Comparison of ENCODE assay signal across 9 cellular contexts in genomic region chr2:237315170-237315880, GRCh38.
A peak's percentile ranks its signal among the peaks of the same experiment; 100 is the strongest.
DNase-seq lines count a peak whose midpoint lies in the region; ATAC-seq and TF ChIP-seq lines count a peak whose summit lies in the region.
"Had no signal": no experiment of that assay in that cellular context is flagged by ENCODE, and none has a peak within 500 bp of the region (broad histone marks: within the 10 kb centered on the region; RNA-seq: fewer than 3 reads in every experiment).

No MANE protein-coding gene starts in this region.

- H3K4me3 Mint-ChIP-seq in natural killer cell treated with Interleukin-12 subunit alpha and Interleukin-12 subunit beta and Interleukin-15 and Interleukin-18, amount 100 ng/mL, for 72 hours: no peak overlapping the region
- no peak overlapping the region for H3K4me3 Mint-ChIP-seq in activated CD4-positive, alpha-beta T cell treated with anti-CD3 and anti-CD28 coated beads, Interleukin-2, amount 10 ng/mL, durations not matched to agents 7 days and 5 days

- ATAC-seq in esophagus mucosa: peak; percentile 41
- ATAC-seq in natural killer cell treated with Interleukin-12 subunit alpha and Interleukin-12 subunit beta and Interleukin-15 and Interleukin-18, amount 100 ng/mL, for 72 hours: no peak

- peaks cover 25% of the 10 kb centered on the region for H3K4me1 ChIP-seq in suprapubic skin

- 15% methylated on average over 14 of the region's 14 CpGs for WGBS in suprapubic skin

- DNase-seq in MG63 (peak; percentile 94), lung microvascular endothelial cell (ENCODE audit: low read depth in 2 of 2) (peak; percentile 74 to 86), suprapubic skin (ENCODE audit: low spot score in 2 of 2) (peak; percentile 85 to 90), NCI-H187 treated with DMSO at 0.1 percent for 48 hours (lab: John Stamatoyannopoulos, UW) (no peak), NCI-H2171 treated with DMSO at 0.1 percent for 48 hours (lab: John Stamatoyannopoulos, UW) (no peak)
- no peak for DNase-seq in natural killer cell treated with Interleukin-12 subunit alpha and Interleukin-12 subunit beta and Interleukin-15 and Interleukin-18, amount 100 ng/mL, for 72 hours (ENCODE audit: low spot score)
- no peak for DNase-seq in activated CD4-positive, alpha-beta T cell treated with anti-CD3 and anti-CD28 coated beads, Interleukin-2, amount 10 ng/mL, durations not matched to agents 7 days and 5 days
- DNase-seq: effector memory CD4-positive, alpha-beta T cell had no signal

- H3K9me3 Mint-ChIP-seq in natural killer cell treated with Interleukin-12 subunit alpha and Interleukin-12 subunit beta and Interleukin-15 and Interleukin-18, amount 100 ng/mL, for 72 hours: no peaks in the 10 kb centered on the region
- no peaks in the 10 kb centered on the region for H3K9me3 Mint-ChIP-seq in activated CD4-positive, alpha-beta T cell treated with anti-CD3 and anti-CD28 coated beads, Interleukin-2, amount 10 ng/mL, durations not matched to agents 7 days and 5 days

- H3K27me3 Mint-ChIP-seq in natural killer cell treated with Interleukin-12 subunit alpha and Interleukin-12 subunit beta and Interleukin-15 and Interleukin-18, amount 100 ng/mL, for 72 hours: peaks cover 24 to 39% of the 10 kb centered on the region in 2 donors
- no peaks in the 10 kb centered on the region for H3K27me3 Mint-ChIP-seq in activated CD4-positive, alpha-beta T cell treated with anti-CD3 and anti-CD28 coated beads, Interleukin-2, amount 10 ng/mL, durations not matched to agents 7 days and 5 days

- no peak overlapping the region for H3K27ac Mint-ChIP-seq in natural killer cell treated with Interleukin-12 subunit alpha and Interleukin-12 subunit beta and Interleukin-15 and Interleukin-18, amount 100 ng/mL, for 72 hours
- H3K27ac Mint-ChIP-seq in activated CD4-positive, alpha-beta T cell treated with anti-CD3 and anti-CD28 coated beads, Interleukin-2, amount 10 ng/mL, durations not matched to agents 7 days and 5 days: no peak overlapping the region

- peak in 1 of 2 donors; percentile 11 for TF ChIP-seq CTCF in suprapubic skin (IDR thresholded peaks at IDR 0.05)

- POLR2A ChIA-PET in activated CD4-positive, alpha-beta T cell treated with anti-CD3 and anti-CD28 coated beads, Interleukin-2, amount 10 ng/mL, durations not matched to agents 7 days and 5 days (lab: Charles Lee): no interaction called here

- H3K9me3 ChIP-seq in MG63 (no peaks in the 10 kb centered on the region), suprapubic skin (no peaks in the 10 kb centered on the region)

- TF ChIP-seq POLR2A in suprapubic skin (IDR thresholded peaks at IDR 0.05): no peak

- CTCF ChIA-PET in activated CD4-positive, alpha-beta T cell treated with anti-CD3 and anti-CD28 coated beads, Interleukin-2, amount 10 ng/mL, durations not matched to agents 7 days and 5 days (lab: Charles Lee): interaction anchor here (1.7 kb wide), 1 partner anchor 14 kb away, joined by 4 read pairs; no protein-coding TSS in a partner anchor

- no peaks in the 10 kb centered on the region for H3K36me3 Mint-ChIP-seq in natural killer cell treated with Interleukin-12 subunit alpha and Interleukin-12 subunit beta and Interleukin-15 and Interleukin-18, amount 100 ng/mL, for 72 hours
- no peaks in the 10 kb centered on the region for H3K36me3 Mint-ChIP-seq in activated CD4-positive, alpha-beta T cell treated with anti-CD3 and anti-CD28 coated beads, Interleukin-2, amount 10 ng/mL, durations not matched to agents 7 days and 5 days (ENCODE audit: low read depth)

- no peak for TF ChIP-seq EP300 in suprapubic skin (IDR thresholded peaks at IDR 0.05)

- H3K27me3 ChIP-seq in MG63 (no peaks in the 10 kb centered on the region), suprapubic skin (no peaks in the 10 kb centered on the region)

- H3K4me1 Mint-ChIP-seq in natural killer cell treated with Interleukin-12 subunit alpha and Interleukin-12 subunit beta and Interleukin-15 and Interleukin-18, amount 100 ng/mL, for 72 hours (ENCODE audit: low read depth in 2 of 2): no peaks in the 10 kb centered on the region
- H3K4me1 Mint-ChIP-seq in activated CD4-positive, alpha-beta T cell treated with anti-CD3 and anti-CD28 coated beads, Interleukin-2, amount 10 ng/mL, durations not matched to agents 7 days and 5 days: no peaks in the 10 kb centered on the region

- H3K36me3 ChIP-seq in MG63 (peaks cover 11% of the 10 kb centered on the region), suprapubic skin (no peaks in the 10 kb centered on the region)

- H3K4me3 ChIP-seq in MG63 (no peak overlapping the region), suprapubic skin (no peak overlapping the region)

- H3K27ac ChIP-seq in suprapubic skin: peak overlapping the region; percentile 53

Comparison
In these comparisons a context has a peak if more than half of its experiments do, and no peak if none do; other contexts are left out.
1. DNase-seq: peak in MG63 (single experiment), lung microvascular endothelial cell (2 of 2) and suprapubic skin (2 of 2); none in NCI-H187 treated with DMSO at 0.1 percent for 48 hours (single experiment), NCI-H2171 treated with DMSO at 0.1 percent for 48 hours (single experiment), natural killer cell treated with Interleukin-12 subunit alpha and Interleukin-12 subunit beta and Interleukin-15 and Interleukin-18, amount 100 ng/mL, for 72 hours (single experiment) and activated CD4-positive, alpha-beta T cell treated with anti-CD3 and anti-CD28 coated beads, Interleukin-2, amount 10 ng/mL, durations not matched to agents 7 days and 5 days (single experiment).